Comparison of ENCODE assay signal across 1 cellular context in genomic region chr7:65981965-65982792, GRCh38.
TF ChIP-seq lines count a peak whose summit lies in the region.

TSS of gene GUSB (minus strand) at chr7:65982213. CDS start at chr7:65982183, 30 bp downstream.

TF ChIP-seq in HepG2, 621 proteins besides CTCF, POLR2A, EP300 and RAD21 (continued from another document and continues in another):
- peak; percentile 80 for TF ChIP-seq TAF1 (CRISPR knock-in tag; IDR thresholded peaks at IDR 0.05)
- TF ChIP-seq RNF219 (CRISPR knock-in tag; IDR thresholded peaks at IDR 0.05): 0 out of 2 replicates have a peak, but pooled peaks have one; percentile 48
- TF ChIP-seq AKAP8 (CRISPR knock-in tag; IDR thresholded peaks at IDR 0.05): peak; percentile 60
- TF ChIP-seq NFIC (IDR thresholded peaks at IDR 0.05; ENCODE audit: low read length): no peak
- TF ChIP-seq ZNF558 (CRISPR knock-in tag; IDR thresholded peaks at IDR 0.05; ENCODE audit: borderline replicate concordance): peak; percentile 89; the same call in 1 of the 2 replicates
- no peak for TF ChIP-seq KAT2B (IDR thresholded peaks at IDR 0.05; ENCODE audit: borderline replicate concordance, low read depth, low read length)
- TF ChIP-seq EZH2 (conservative IDR thresholded peaks at IDR 0.05; ENCODE audit: low read depth, low read length): no peak
- 0 out of 2 replicates have a peak, but pooled peaks have one; percentile 62 for TF ChIP-seq GATAD2A (CRISPR knock-in tag; IDR thresholded peaks at IDR 0.05)
- TF ChIP-seq CREM (IDR thresholded peaks at IDR 0.05): peak; percentile 90
- TF ChIP-seq CREM (CRISPR knock-in tag; IDR thresholded peaks at IDR 0.05): peak; percentile 85
- peak; percentile 68 for TF ChIP-seq SRSF1 (optimal IDR thresholded peaks at IDR 0.05; ENCODE audit: low read depth, low read length)
- TF ChIP-seq ATF1 (CRISPR knock-in tag; IDR thresholded peaks at IDR 0.05): peak; percentile 94
- TF ChIP-seq ZNF670 (CRISPR knock-in tag; IDR thresholded peaks at IDR 0.05; ENCODE audit: borderline replicate concordance): peak; percentile 97
- TF ChIP-seq TEF (CRISPR knock-in tag; IDR thresholded peaks at IDR 0.05): peak; percentile 42; the same call in 1 of the 2 replicates
- TF ChIP-seq TFDP2 (CRISPR knock-in tag; IDR thresholded peaks at IDR 0.05): peak; percentile 99
- peak; percentile 94 for TF ChIP-seq ZNF574 (CRISPR knock-in tag; IDR thresholded peaks at IDR 0.05)
- TF ChIP-seq ZNF678 (CRISPR knock-in tag; IDR thresholded peaks at IDR 0.05): peak; percentile 79; the same call in 1 of the 2 replicates
- TF ChIP-seq MATR3 (CRISPR knock-in tag; IDR thresholded peaks at IDR 0.05): no peak
- TF ChIP-seq FLYWCH1 (CRISPR knock-in tag; IDR thresholded peaks at IDR 0.05): no peak
- peak; percentile 35 for TF ChIP-seq HNF4A (CRISPR knock-in tag; IDR thresholded peaks at IDR 0.05)
- peak; percentile 93 for TF ChIP-seq KAT7 (CRISPR knock-in tag; IDR thresholded peaks at IDR 0.05; ENCODE audit: borderline replicate concordance)
- peak; percentile 92 for TF ChIP-seq ZNF766 (CRISPR knock-in tag; IDR thresholded peaks at IDR 0.05; ENCODE audit: borderline replicate concordance)
- TF ChIP-seq CCAR2 (optimal IDR thresholded peaks at IDR 0.05; ENCODE audit: low read depth, low read length): no peak
- TF ChIP-seq ATRX (CRISPR knock-in tag; IDR thresholded peaks at IDR 0.05; ENCODE audit: borderline replicate concordance): no peak
- TF ChIP-seq ZXDC (CRISPR knock-in tag; IDR thresholded peaks at IDR 0.05): peak; percentile 60
- no peak for TF ChIP-seq ZKSCAN1 (IDR thresholded peaks at IDR 0.05; ENCODE audit: low read length)
- TF ChIP-seq ZNF782 (CRISPR knock-in tag; IDR thresholded peaks at IDR 0.05; ENCODE audit: borderline replicate concordance): peak; percentile 92
- TF ChIP-seq DR1 (CRISPR knock-in tag; IDR thresholded peaks at IDR 0.05): peak; percentile 96
- TF ChIP-seq TCF7 (IDR thresholded peaks at IDR 0.05; ENCODE audit: low read depth): no peak
- peak; percentile 67 for TF ChIP-seq PAXIP1 (CRISPR knock-in tag; conservative IDR thresholded peaks at IDR 0.05)
- peak; percentile 88; the same call in 1 of the 2 replicates for TF ChIP-seq NFKBIZ (CRISPR knock-in tag; IDR thresholded peaks at IDR 0.05)
- TF ChIP-seq ATF3 (CRISPR knock-in tag; IDR thresholded peaks at IDR 0.05): peak; percentile 52; the same call in 1 of the 2 replicates
- TF ChIP-seq ZBTB49 (CRISPR knock-in tag; IDR thresholded peaks at IDR 0.05; ENCODE audit: borderline replicate concordance): no peak; the same call in 1 of the 2 replicates
- TF ChIP-seq SNAPC5 (CRISPR knock-in tag; IDR thresholded peaks at IDR 0.05; ENCODE audit: borderline replicate concordance): no peak
- TF ChIP-seq ZGPAT (CRISPR knock-in tag; IDR thresholded peaks at IDR 0.05): peak; percentile 96
- TF ChIP-seq ZNF276 (CRISPR knock-in tag; IDR thresholded peaks at IDR 0.05; ENCODE audit: low read depth): peak; percentile 81; the same call in 1 of the 2 replicates
- peak; percentile 54 to 67 for TF ChIP-seq NR2F1 (CRISPR knock-in tag; IDR thresholded peaks at IDR 0.05)
- no peak for TF ChIP-seq CERS6 (CRISPR knock-in tag; IDR thresholded peaks at IDR 0.05)
- TF ChIP-seq ZNF607 (CRISPR knock-in tag; IDR thresholded peaks at IDR 0.05; ENCODE audit: borderline replicate concordance): peak; percentile 95
